10 cellular contexts compared by ENCODE assay signal in the genomic region with DNA sequence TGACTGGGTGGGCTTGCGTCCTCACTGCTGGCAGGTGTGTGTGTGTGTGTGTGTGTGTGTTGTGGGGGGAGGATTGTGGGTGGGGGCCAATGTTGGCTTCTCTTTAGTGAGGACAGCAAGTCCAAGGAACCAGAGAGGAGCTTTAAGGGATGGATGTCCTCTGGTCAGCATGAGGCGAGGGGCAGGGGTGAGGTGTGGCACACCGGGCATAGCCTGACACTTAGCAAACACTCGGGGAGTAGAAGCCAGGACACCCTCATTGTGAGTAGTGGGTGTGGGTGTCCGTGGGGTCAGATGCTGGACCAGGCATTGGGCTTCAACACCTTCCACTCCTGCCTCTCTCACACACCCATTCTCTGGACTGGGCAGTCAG. TPM values are rescaled to one million over a fixed set of nuclear protein-coding genes. Genes with fewer than 3 reads are reported as not detected.
DNase-seq lines count a peak whose midpoint lies in the region; ATAC-seq and TF ChIP-seq lines count a peak whose summit lies in the region.
"Had no signal": no experiment of that assay in that cellular context is flagged by ENCODE, and none has a peak within 500 bp of the region (broad histone marks: within the 10 kb centered on the region; RNA-seq: fewer than 3 reads in every experiment).

No MANE protein-coding gene starts in this region.

- H3K79me2 ChIP-seq in neural progenitor cell (ENCODE audit: low read depth) = no peaks in the 10 kb centered on the region

- DNase-seq in activated CD8-positive, alpha-beta memory T cell treated with anti-CD3 and anti-CD28 coated beads, Interleukin-2, amount 50 U/mL, for 48 hours = peak; percentile 34
- DNase-seq in activated CD8-positive, alpha-beta memory T cell treated with anti-CD3 and anti-CD28 coated beads, Interleukin-2, amount 50 U/mL, for 4 hours = no peak
- DNase-seq in chondrocyte (ENCODE audit: low spot score) (no peak), neural progenitor cell (ENCODE audit: low spot score) (no peak), upper lobe of right lung (peak; percentile 59), Right ventricle myocardium superior (no peak)
- no peak for DNase-seq in stimulated activated naive B cell treated with anti-CD40 and anti-IgM and Interleukin-4, amounts not matched to agents 10 μg/mL and 1 μg/mL and 100 μg/mL, for 72 hours
- DNase-seq: MM.1S, NCI-H446 treated with DMSO at 0.1 percent for 48 hours had no signal

- H3K36me3 ChIP-seq in neural progenitor cell (no peaks in the 10 kb centered on the region), upper lobe of right lung (no peaks in the 10 kb centered on the region)

- no peaks in the 10 kb centered on the region for H3F3A ChIP-seq in neural progenitor cell (ENCODE audit: low read depth)

- no peak for TF ChIP-seq CTCF in chondrocyte (IDR thresholded peaks at IDR 0.05)
- no peak for TF ChIP-seq CTCF in neural progenitor cell (IDR thresholded peaks at IDR 0.05)
- no peak for TF ChIP-seq CTCF in upper lobe of right lung (IDR thresholded peaks at IDR 0.05)

- H3K4me1 Mint-ChIP-seq in chondrocyte (ENCODE audit: low read depth) = peaks cover 52% of the 10 kb centered on the region
- H3K4me1 Mint-ChIP-seq in neural progenitor cell = peaks cover 40% of the 10 kb centered on the region
- H3K4me1 Mint-ChIP-seq in stimulated activated naive B cell treated with anti-CD40 and anti-IgM and Interleukin-4, amounts not matched to agents 10 μg/mL and 1 μg/mL and 100 μg/mL, for 72 hours = no peaks in the 10 kb centered on the region

- H3K4me3 Mint-ChIP-seq in chondrocyte (ENCODE audit: unreplicated experiment) (no peak overlapping the region), neural progenitor cell (no peak overlapping the region)
- H3K4me3 Mint-ChIP-seq in stimulated activated naive B cell treated with anti-CD40 and anti-IgM and Interleukin-4, amounts not matched to agents 10 μg/mL and 1 μg/mL and 100 μg/mL, for 72 hours = no peak overlapping the region

- H3K9me3 ChIP-seq in neural progenitor cell (ENCODE audit: low read depth) (no peaks in the 10 kb centered on the region), upper lobe of right lung (no peaks in the 10 kb centered on the region)

- H3K36me3 Mint-ChIP-seq in chondrocyte (ENCODE audit: low read depth) = no peaks in the 10 kb centered on the region
- no peaks in the 10 kb centered on the region for H3K36me3 Mint-ChIP-seq in neural progenitor cell
- H3K36me3 Mint-ChIP-seq in stimulated activated naive B cell treated with anti-CD40 and anti-IgM and Interleukin-4, amounts not matched to agents 10 μg/mL and 1 μg/mL and 100 μg/mL, for 72 hours = no peaks in the 10 kb centered on the region

- ATAC-seq in upper lobe of right lung = no peak
- no peak for ATAC-seq in Right ventricle myocardium superior (ENCODE audit: poor library complexity)
- ATAC-seq in stimulated activated naive B cell treated with anti-CD40 and anti-IgM and Interleukin-4, amounts not matched to agents 10 μg/mL and 1 μg/mL and 100 μg/mL, for 72 hours (replicated peaks) = no peak
- no peak for ATAC-seq in GM21529 (IDR thresholded peaks at IDR 0.05; ENCODE audit: unreplicated experiment)

- H2AFZ ChIP-seq in neural progenitor cell (replicated peaks) = no peak overlapping the region

- H3K4me2 ChIP-seq in neural progenitor cell = peak overlapping the region; percentile 94

- intact Hi-C loops in upper lobe of right lung (cut with DNase I) = loop anchor here (10.0 kb wide), 1 partner anchor 510 kb away; no protein-coding TSS in a partner anchor
- intact Hi-C loops in Right ventricle myocardium superior (cut with DNase I) = no loop called here

- H3K4me1 ChIP-seq in neural progenitor cell (peaks cover 31% of the 10 kb centered on the region), upper lobe of right lung (peaks cover 4% of the 10 kb centered on the region)

- H3K27me3 Mint-ChIP-seq in chondrocyte (ENCODE audit: low read depth) (peaks cover 6% of the 10 kb centered on the region), neural progenitor cell (ENCODE audit: insufficient read depth, low read depth) (peaks cover 21% of the 10 kb centered on the region)
- peaks cover 56 to 69% of the 10 kb centered on the region in 2 donors for H3K27me3 Mint-ChIP-seq in stimulated activated naive B cell treated with anti-CD40 and anti-IgM and Interleukin-4, amounts not matched to agents 10 μg/mL and 1 μg/mL and 100 μg/mL, for 72 hours

- peaks cover 53% of the 10 kb centered on the region for H4K20me1 ChIP-seq in neural progenitor cell (ENCODE audit: low read depth)

- H3K4me3 ChIP-seq in neural progenitor cell = no peak overlapping the region
- H3K4me3 ChIP-seq in upper lobe of right lung = no peak overlapping the region

- H3K27ac ChIP-seq in neural progenitor cell (no peak overlapping the region), upper lobe of right lung (no peak overlapping the region)

- H3K27me3 ChIP-seq in neural progenitor cell = peaks cover 39% of the 10 kb centered on the region
- peaks cover 38% of the 10 kb centered on the region for H3K27me3 ChIP-seq in upper lobe of right lung

- H3K9me3 Mint-ChIP-seq in chondrocyte (ENCODE audit: low read depth) = no peaks in the 10 kb centered on the region
- H3K9me3 Mint-ChIP-seq in neural progenitor cell = no peaks in the 10 kb centered on the region
- no peaks in the 10 kb centered on the region for H3K9me3 Mint-ChIP-seq in stimulated activated naive B cell treated with anti-CD40 and anti-IgM and Interleukin-4, amounts not matched to agents 10 μg/mL and 1 μg/mL and 100 μg/mL, for 72 hours

- peak overlapping the region; percentile 73 for H3K27ac Mint-ChIP-seq in chondrocyte (ENCODE audit: unreplicated experiment)
- H3K27ac Mint-ChIP-seq in neural progenitor cell = no peak overlapping the region
- no peak overlapping the region for H3K27ac Mint-ChIP-seq in stimulated activated naive B cell treated with anti-CD40 and anti-IgM and Interleukin-4, amounts not matched to agents 10 μg/mL and 1 μg/mL and 100 μg/mL, for 72 hours

- H3K9ac ChIP-seq in neural progenitor cell = no peak overlapping the region

RNA-seq across cellular contexts. Expression of a gene that starts 2.8 kb away (rescaled TPM):
- total RNA-seq in chondrocyte = 9.4 to 21.7 TPM (median 10.9 TPM) in 3 replicates
- 5.2 and 12.9 TPM in 2 replicates for total RNA-seq in neural progenitor cell (ENCODE audit: low replicate concordance)
- 7.2 TPM for total RNA-seq in upper lobe of right lung
- 1.2 TPM for total RNA-seq in Right ventricle myocardium superior

Comparison
In these comparisons a context has a peak if more than half of its experiments do, and no peak if none do; other contexts are left out.
1. DNase-seq: peak in activated CD8-positive, alpha-beta memory T cell treated with anti-CD3 and anti-CD28 coated beads, Interleukin-2, amount 50 U/mL, for 48 hours (single experiment) and upper lobe of right lung (single experiment); none in activated CD8-positive, alpha-beta memory T cell treated with anti-CD3 and anti-CD28 coated beads, Interleukin-2, amount 50 U/mL, for 4 hours (single experiment), chondrocyte (single experiment), neural progenitor cell (single experiment), Right ventricle myocardium superior (single experiment) and stimulated activated naive B cell treated with anti-CD40 and anti-IgM and Interleukin-4, amounts not matched to agents 10 μg/mL and 1 μg/mL and 100 μg/mL, for 72 hours (single experiment).